In genomic region chr4:23680616-23681518, GRCh38 we compare ENCODE assay signal across 2 cellular contexts.
TF ChIP-seq lines count a peak whose summit lies in the region.

No MANE protein-coding gene starts in this region.

TF ChIP-seq in Ishikawa, 13 proteins besides CTCF, POLR2A, EP300 and RAD21 (continued from another document):
- no peak for TF ChIP-seq TAF1 (IDR thresholded peaks at IDR 0.05; ENCODE audit: low read depth)
- no peak for TF ChIP-seq REST (IDR thresholded peaks at IDR 0.05; ENCODE audit: low read depth)
- no peak for TF ChIP-seq NFIC (IDR thresholded peaks at IDR 0.05)

TF ChIP-seq in liver, 16 proteins besides CTCF, POLR2A, EP300 and RAD21 (continued from another document):
- TF ChIP-seq REST (IDR thresholded peaks at IDR 0.05) = no peak
- TF ChIP-seq NR2F2 (IDR thresholded peaks at IDR 0.05) = no peak
- TF ChIP-seq GABPA (IDR thresholded peaks at IDR 0.05 in 1 of 2, conservative IDR thresholded peaks at IDR 0.05 in 1 of 2) = no peak
- TF ChIP-seq ZBTB33 (IDR thresholded peaks at IDR 0.05) = no peak
- no peak for TF ChIP-seq ATF3 (IDR thresholded peaks at IDR 0.05)
- no peak for TF ChIP-seq EGR1 (IDR thresholded peaks at IDR 0.05; ENCODE audit: low read depth in 2 of 2)
- no peak for TF ChIP-seq HNF4G (IDR thresholded peaks at IDR 0.05)
- no peak for TF ChIP-seq TAF1 (conservative IDR thresholded peaks at IDR 0.05)
